ENCODE assay signal across 8 cellular contexts in the genomic region with DNA sequence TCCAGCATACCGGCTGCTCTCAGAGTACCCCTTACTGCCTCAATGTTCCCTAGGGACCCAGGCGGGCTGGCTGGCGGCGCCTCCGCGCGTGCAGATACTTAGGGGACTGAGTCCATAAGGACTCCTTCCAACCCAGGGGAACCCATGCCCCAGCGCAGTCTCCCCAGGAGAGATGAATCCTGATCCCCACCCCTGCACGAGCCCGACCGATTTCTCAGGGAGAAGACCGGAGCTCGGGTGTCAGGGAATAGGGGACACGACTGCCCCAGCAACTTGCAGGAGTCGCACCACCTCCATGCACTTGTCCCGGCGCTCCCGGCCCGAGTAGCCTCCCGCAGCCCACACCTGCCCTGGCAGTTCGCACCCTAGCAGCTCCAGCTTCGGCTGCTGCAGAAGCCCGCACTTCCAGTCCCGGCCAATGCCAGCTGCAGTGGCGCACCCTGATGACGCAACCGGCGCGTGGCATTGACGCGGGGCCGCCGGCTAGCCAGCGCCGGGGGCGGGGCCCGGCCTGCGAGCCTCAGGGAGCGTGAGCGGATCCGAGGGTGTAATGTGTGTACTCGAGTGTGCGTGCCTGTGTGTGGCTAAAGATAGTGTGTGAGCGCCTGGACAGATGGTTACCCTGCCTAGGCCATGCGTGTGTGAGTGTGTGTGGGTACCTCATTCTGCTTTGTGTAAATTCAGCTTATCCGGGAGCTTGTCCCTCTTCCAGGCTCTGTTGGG. TPM values are rescaled to one million over a fixed set of nuclear protein-coding genes. Genes with fewer than 3 reads are reported as not detected.
DNase-seq lines count a peak whose midpoint lies in the region; ATAC-seq and TF ChIP-seq lines count a peak whose summit lies in the region.

Gene GPAM, minus strand, starts transcription at position 437 of the 723 bp plus-strand sequence. CDS start 1,981 bp downstream, outside the sequence.

- no peaks in the 10 kb centered on the region for H3K27me3 ChIP-seq in AG04450 (ENCODE audit: control insufficient read depth, insufficient read depth, low read length)
- H3K27me3 ChIP-seq in kidney epithelial cell (ENCODE audit: control insufficient read depth, insufficient read depth, low read length), result no peaks in the 10 kb centered on the region

- ATAC-seq in GM18870 (IDR thresholded peaks at IDR 0.05; ENCODE audit: unreplicated experiment) (peak; percentile 91), HG03108 (IDR thresholded peaks at IDR 0.05; ENCODE audit: unreplicated experiment) (peak; percentile 94)

- TF ChIP-seq CTCF in AG04450 (IDR thresholded peaks at IDR 0.05; ENCODE audit: low read depth, low read length), result no peak
- no peak for TF ChIP-seq CTCF in kidney epithelial cell (IDR thresholded peaks at IDR 0.05; ENCODE audit: insufficient read depth, low read length, poor library complexity, severe bottlenecking)

- DNase-seq in AG04450 (ENCODE audit: low read depth, low spot score) (peak; percentile 77), NCI-H345 (lab: John Stamatoyannopoulos, UW) (peak; percentile 85), cerebellar nuclear complex (lab: John Stamatoyannopoulos, UW) (peak; percentile 50 to 53), kidney epithelial cell (ENCODE audit: low read depth) (peak; percentile 62)
- DNase-seq in activated CD4-positive, CD25-positive, alpha-beta regulatory T cell treated with anti-CD3 and anti-CD28 coated beads, Interleukin-2, amount 50 U/mL, for 72 hours, result peak; percentile 100
- peak; percentile 98 for DNase-seq in stimulated activated CD4-positive, alpha-beta T cell treated with anti-CD3 and anti-CD28 coated beads, Interleukin-15, amount 100 ng/mL, for 24 hours

- CTCF ChIA-PET in AG04450 (lab: Charles Lee), result interaction anchor here (1.2 to 4.0 kb wide), 6 partner anchors 42 to 133 kb away, joined by 3 to 49 read pairs (median 7); no protein-coding TSS in a partner anchor

- H3K4me3 ChIP-seq in AG04450 (ENCODE audit: low read depth, low read length) (peak within 1 kb of the TSS; percentile 95), kidney epithelial cell (ENCODE audit: low read depth, low read length) (peak within 1 kb of the TSS; percentile 72)

- no peaks in the 10 kb centered on the region; the same call in none of the 2 replicates for H3K9me3 ChIP-seq in AG04450 (ENCODE audit: control insufficient read depth, insufficient read depth, low read length)

- no peaks in the 10 kb centered on the region for H3K36me3 ChIP-seq in kidney epithelial cell (ENCODE audit: control insufficient read depth, insufficient read depth, low read length)

- peak within 1 kb of the TSS; percentile 83 for H3K27ac ChIP-seq in AG04450 (ENCODE audit: low read depth, low read length)

- POLR2A ChIA-PET in AG04450 (lab: Yijun Ruan, JAX), result interaction anchor here (0.6 to 1.0 kb wide), 2 partner anchors 124 to 264 kb away, joined by 3 to 4 read pairs; partner anchors contain the start of gene VTI1A

RNA-seq across cellular contexts. Expression of gene GPAM, which starts in this region (rescaled TPM):
- polyA plus RNA-seq in AG04450 (2011; rRNA removed), result 7.2 and 10.6 TPM in 2 replicates
- 9.0 and 11.4 TPM in 2 replicates for polyA minus RNA-seq in AG04450 (2011; rRNA and poly(A)+ RNA removed)
- 9.2 and 9.4 TPM in 2 replicates for total RNA-seq in kidney epithelial cell

Comparison
In these comparisons a context has a peak if more than half of its experiments do, and no peak if none do; other contexts are left out.
1. Peak in every context shown above with its lines: DNase-seq, ATAC-seq, H3K4me3 ChIP-seq and H3K27ac ChIP-seq.